Comparison of ENCODE assay signal across 1 cellular context in genomic region chr11:101914737-101915426, GRCh38.
TF ChIP-seq lines count a peak whose summit lies in the region.

TSS of gene CEP126 (plus strand) at chr11:101915010. CDS start at chr11:101915285, 275 bp downstream.

TF ChIP-seq in HepG2, 621 proteins besides CTCF, POLR2A, EP300 and RAD21 (continued from another document and continues in another):
- peak; percentile 82 for TF ChIP-seq ZNF883 (CRISPR knock-in tag; IDR thresholded peaks at IDR 0.05; ENCODE audit: not compliant biosample characterization)
- TF ChIP-seq HOXA7 (CRISPR knock-in tag; IDR thresholded peaks at IDR 0.05) = no peak
- TF ChIP-seq ZNF276 (CRISPR knock-in tag; IDR thresholded peaks at IDR 0.05; ENCODE audit: low read depth) = no peak
- TF ChIP-seq ZNF207 (IDR thresholded peaks at IDR 0.05; ENCODE audit: borderline replicate concordance) = no peak
- no peak for TF ChIP-seq TCF12 (IDR thresholded peaks at IDR 0.05)
- TF ChIP-seq TCF12 (CRISPR knock-in tag; IDR thresholded peaks at IDR 0.05) = no peak
- no peak for TF ChIP-seq HMG20B (CRISPR knock-in tag; conservative IDR thresholded peaks at IDR 0.05)
- peak; percentile 72; the same call in 1 of the 2 replicates for TF ChIP-seq ZBTB26 (CRISPR knock-in tag; IDR thresholded peaks at IDR 0.05; ENCODE audit: borderline replicate concordance)
- TF ChIP-seq MTA1 (CRISPR knock-in tag; IDR thresholded peaks at IDR 0.05; ENCODE audit: borderline replicate concordance) = peak; percentile 61; the same call in 1 of the 2 replicates
- no peak for TF ChIP-seq ZBTB33 (CRISPR knock-in tag; IDR thresholded peaks at IDR 0.05)
- no peak for TF ChIP-seq MED8 (CRISPR knock-in tag; IDR thresholded peaks at IDR 0.05; ENCODE audit: insufficient replicate concordance)
- TF ChIP-seq ZC3H4 (CRISPR knock-in tag; IDR thresholded peaks at IDR 0.05; ENCODE audit: borderline replicate concordance) = no peak
- peak; percentile 90; the same call in 1 of the 2 replicates for TF ChIP-seq SMAD1 (CRISPR knock-in tag; IDR thresholded peaks at IDR 0.05; ENCODE audit: borderline replicate concordance, low read depth)
- TF ChIP-seq MNT (IDR thresholded peaks at IDR 0.05) = peak; percentile 61
- peak; percentile 56; the same call in 1 of the 2 replicates for TF ChIP-seq EEA1 (CRISPR knock-in tag; IDR thresholded peaks at IDR 0.05; ENCODE audit: borderline replicate concordance)
- TF ChIP-seq ZNF350 (CRISPR knock-in tag; IDR thresholded peaks at IDR 0.05; ENCODE audit: borderline replicate concordance, low read depth) = peak; percentile 92; the same call in 1 of the 2 replicates
- no peak for TF ChIP-seq ZNF772 (CRISPR knock-in tag; IDR thresholded peaks at IDR 0.05)
- no peak for TF ChIP-seq NFIC (IDR thresholded peaks at IDR 0.05; ENCODE audit: low read length)
- no peak for TF ChIP-seq ZNF343 (CRISPR knock-in tag; IDR thresholded peaks at IDR 0.05)
- TF ChIP-seq ZNF230 (CRISPR knock-in tag; IDR thresholded peaks at IDR 0.05) = no peak
- TF ChIP-seq KLF11 (CRISPR knock-in tag; IDR thresholded peaks at IDR 0.05) = no peak
- 0 out of 2 replicates have a peak, but pooled peaks have one; percentile 74 for TF ChIP-seq ZMAT3 (CRISPR knock-in tag; conservative IDR thresholded peaks at IDR 0.05)
- TF ChIP-seq ARNT (IDR thresholded peaks at IDR 0.05) = no peak
- TF ChIP-seq ZNF792 (CRISPR knock-in tag; IDR thresholded peaks at IDR 0.05) = 0 out of 2 replicates have a peak, but pooled peaks have one; percentile 66
- peak; percentile 85; the same call in 1 of the 2 replicates for TF ChIP-seq BCL3 (CRISPR knock-in tag; IDR thresholded peaks at IDR 0.05)
- peak; percentile 54; the same call in 1 of the 2 replicates for TF ChIP-seq SNAPC5 (CRISPR knock-in tag; IDR thresholded peaks at IDR 0.05; ENCODE audit: borderline replicate concordance)
- TF ChIP-seq ZNF253 (CRISPR knock-in tag; IDR thresholded peaks at IDR 0.05; ENCODE audit: borderline replicate concordance) = peak; percentile 71; the same call in 1 of the 2 replicates
- no peak for TF ChIP-seq HCFC1 (IDR thresholded peaks at IDR 0.05; ENCODE audit: low read depth, low read length)
- no peak for TF ChIP-seq BRF2 (CRISPR knock-in tag; IDR thresholded peaks at IDR 0.05)
- TF ChIP-seq NFE2L2 (IDR thresholded peaks at IDR 0.05; ENCODE audit: low read length) = no peak
- no peak for TF ChIP-seq ZNF672 (CRISPR knock-in tag; IDR thresholded peaks at IDR 0.05)
- peak; percentile 63; the same call in 1 of the 2 replicates for TF ChIP-seq ZNF280D (CRISPR knock-in tag; IDR thresholded peaks at IDR 0.05)
- peak; percentile 30; the same call in 1 of the 2 replicates for TF ChIP-seq KLF13 (CRISPR knock-in tag; IDR thresholded peaks at IDR 0.05)
- peak; percentile 45; the same call in 1 of the 2 replicates for TF ChIP-seq CREB1 (IDR thresholded peaks at IDR 0.05)
- no peak for TF ChIP-seq CREB1 (CRISPR knock-in tag; IDR thresholded peaks at IDR 0.05)
- TF ChIP-seq ZKSCAN5 (CRISPR knock-in tag; IDR thresholded peaks at IDR 0.05) = no peak
- TF ChIP-seq GTF3A (CRISPR knock-in tag; conservative IDR thresholded peaks at IDR 0.05) = no peak
- TF ChIP-seq HHEX (CRISPR knock-in tag; IDR thresholded peaks at IDR 0.05) = no peak
- TF ChIP-seq ZNF142 (CRISPR knock-in tag; IDR thresholded peaks at IDR 0.05) = 0 out of 2 replicates have a peak, but pooled peaks have one; percentile 47
- peak; percentile 89 for TF ChIP-seq IKZF5 (CRISPR knock-in tag; IDR thresholded peaks at IDR 0.05)
- TF ChIP-seq MIER3 (CRISPR knock-in tag; IDR thresholded peaks at IDR 0.05; ENCODE audit: borderline replicate concordance) = peak; percentile 73; the same call in 1 of the 2 replicates
- TF ChIP-seq MATR3 (CRISPR knock-in tag; IDR thresholded peaks at IDR 0.05) = no peak
- TF ChIP-seq ZFP82 (CRISPR knock-in tag; IDR thresholded peaks at IDR 0.05; ENCODE audit: borderline replicate concordance) = no peak
- TF ChIP-seq XBP1 (CRISPR knock-in tag; IDR thresholded peaks at IDR 0.05) = no peak
- TF ChIP-seq ZNF441 (CRISPR knock-in tag; IDR thresholded peaks at IDR 0.05; ENCODE audit: borderline replicate concordance) = no peak
- TF ChIP-seq ZNF747 (CRISPR knock-in tag; IDR thresholded peaks at IDR 0.05; ENCODE audit: borderline replicate concordance) = peak; percentile 51; the same call in 1 of the 2 replicates
